In the genomic region with DNA sequence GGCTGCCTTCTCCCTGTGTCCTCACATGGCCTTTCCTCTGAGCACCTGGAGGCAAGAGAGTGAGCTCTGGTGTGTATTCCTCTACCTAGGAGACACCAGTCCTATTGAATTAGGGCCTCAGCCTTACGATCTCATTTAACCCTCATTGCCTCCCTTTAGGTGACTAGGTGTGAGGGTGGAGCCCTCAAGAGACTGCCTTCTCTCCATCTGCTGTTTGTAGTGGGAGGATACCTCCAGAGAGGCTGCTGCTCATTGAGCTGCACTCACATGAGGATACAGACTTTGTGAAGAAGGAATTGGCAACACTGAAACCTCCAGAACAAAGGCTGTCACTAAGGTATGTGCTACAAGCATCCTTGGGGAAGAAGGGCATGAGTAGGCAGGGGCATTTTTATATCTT, we compare ENCODE assay signal across 1 cellular context.
TF ChIP-seq lines count a peak whose summit lies in the region.

A gene with protein sequence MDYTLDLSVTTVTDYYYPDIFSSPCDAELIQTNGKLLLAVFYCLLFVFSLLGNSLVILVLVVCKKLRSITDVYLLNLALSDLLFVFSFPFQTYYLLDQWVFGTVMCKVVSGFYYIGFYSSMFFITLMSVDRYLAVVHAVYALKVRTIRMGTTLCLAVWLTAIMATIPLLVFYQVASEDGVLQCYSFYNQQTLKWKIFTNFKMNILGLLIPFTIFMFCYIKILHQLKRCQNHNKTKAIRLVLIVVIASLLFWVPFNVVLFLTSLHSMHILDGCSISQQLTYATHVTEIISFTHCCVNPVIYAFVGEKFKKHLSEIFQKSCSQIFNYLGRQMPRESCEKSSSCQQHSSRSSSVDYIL (plus strand): TSS at position 217 of the 400 bp plus-strand sequence. CDS start 2,623 bp downstream, outside the sequence.

TF ChIP-seq in GM23338, 12 proteins besides CTCF, POLR2A, EP300 and RAD21 (continued from another document):
- TF ChIP-seq, protein P1, sequence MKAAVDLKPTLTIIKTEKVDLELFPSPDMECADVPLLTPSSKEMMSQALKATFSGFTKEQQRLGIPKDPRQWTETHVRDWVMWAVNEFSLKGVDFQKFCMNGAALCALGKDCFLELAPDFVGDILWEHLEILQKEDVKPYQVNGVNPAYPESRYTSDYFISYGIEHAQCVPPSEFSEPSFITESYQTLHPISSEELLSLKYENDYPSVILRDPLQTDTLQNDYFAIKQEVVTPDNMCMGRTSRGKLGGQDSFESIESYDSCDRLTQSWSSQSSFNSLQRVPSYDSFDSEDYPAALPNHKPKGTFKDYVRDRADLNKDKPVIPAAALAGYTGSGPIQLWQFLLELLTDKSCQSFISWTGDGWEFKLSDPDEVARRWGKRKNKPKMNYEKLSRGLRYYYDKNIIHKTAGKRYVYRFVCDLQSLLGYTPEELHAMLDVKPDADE (IDR thresholded peaks at IDR 0.05) = no peak
- TF ChIP-seq NANOG (IDR thresholded peaks at IDR 0.05; ENCODE audit: borderline replicate concordance) = no peak
- TF ChIP-seq, protein P2, sequence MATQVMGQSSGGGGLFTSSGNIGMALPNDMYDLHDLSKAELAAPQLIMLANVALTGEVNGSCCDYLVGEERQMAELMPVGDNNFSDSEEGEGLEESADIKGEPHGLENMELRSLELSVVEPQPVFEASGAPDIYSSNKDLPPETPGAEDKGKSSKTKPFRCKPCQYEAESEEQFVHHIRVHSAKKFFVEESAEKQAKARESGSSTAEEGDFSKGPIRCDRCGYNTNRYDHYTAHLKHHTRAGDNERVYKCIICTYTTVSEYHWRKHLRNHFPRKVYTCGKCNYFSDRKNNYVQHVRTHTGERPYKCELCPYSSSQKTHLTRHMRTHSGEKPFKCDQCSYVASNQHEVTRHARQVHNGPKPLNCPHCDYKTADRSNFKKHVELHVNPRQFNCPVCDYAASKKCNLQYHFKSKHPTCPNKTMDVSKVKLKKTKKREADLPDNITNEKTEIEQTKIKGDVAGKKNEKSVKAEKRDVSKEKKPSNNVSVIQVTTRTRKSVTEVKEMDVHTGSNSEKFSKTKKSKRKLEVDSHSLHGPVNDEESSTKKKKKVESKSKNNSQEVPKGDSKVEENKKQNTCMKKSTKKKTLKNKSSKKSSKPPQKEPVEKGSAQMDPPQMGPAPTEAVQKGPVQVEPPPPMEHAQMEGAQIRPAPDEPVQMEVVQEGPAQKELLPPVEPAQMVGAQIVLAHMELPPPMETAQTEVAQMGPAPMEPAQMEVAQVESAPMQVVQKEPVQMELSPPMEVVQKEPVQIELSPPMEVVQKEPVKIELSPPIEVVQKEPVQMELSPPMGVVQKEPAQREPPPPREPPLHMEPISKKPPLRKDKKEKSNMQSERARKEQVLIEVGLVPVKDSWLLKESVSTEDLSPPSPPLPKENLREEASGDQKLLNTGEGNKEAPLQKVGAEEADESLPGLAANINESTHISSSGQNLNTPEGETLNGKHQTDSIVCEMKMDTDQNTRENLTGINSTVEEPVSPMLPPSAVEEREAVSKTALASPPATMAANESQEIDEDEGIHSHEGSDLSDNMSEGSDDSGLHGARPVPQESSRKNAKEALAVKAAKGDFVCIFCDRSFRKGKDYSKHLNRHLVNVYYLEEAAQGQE (IDR thresholded peaks at IDR 0.05; ENCODE audit: unreplicated experiment) = no peak
- no peak for TF ChIP-seq STAT1 (IDR thresholded peaks at IDR 0.05; ENCODE audit: unreplicated experiment)
- TF ChIP-seq CREB1 (CRISPR knock-in tag; IDR thresholded peaks at IDR 0.05; ENCODE audit: low read depth) = no peak
- TF ChIP-seq, protein P3, sequence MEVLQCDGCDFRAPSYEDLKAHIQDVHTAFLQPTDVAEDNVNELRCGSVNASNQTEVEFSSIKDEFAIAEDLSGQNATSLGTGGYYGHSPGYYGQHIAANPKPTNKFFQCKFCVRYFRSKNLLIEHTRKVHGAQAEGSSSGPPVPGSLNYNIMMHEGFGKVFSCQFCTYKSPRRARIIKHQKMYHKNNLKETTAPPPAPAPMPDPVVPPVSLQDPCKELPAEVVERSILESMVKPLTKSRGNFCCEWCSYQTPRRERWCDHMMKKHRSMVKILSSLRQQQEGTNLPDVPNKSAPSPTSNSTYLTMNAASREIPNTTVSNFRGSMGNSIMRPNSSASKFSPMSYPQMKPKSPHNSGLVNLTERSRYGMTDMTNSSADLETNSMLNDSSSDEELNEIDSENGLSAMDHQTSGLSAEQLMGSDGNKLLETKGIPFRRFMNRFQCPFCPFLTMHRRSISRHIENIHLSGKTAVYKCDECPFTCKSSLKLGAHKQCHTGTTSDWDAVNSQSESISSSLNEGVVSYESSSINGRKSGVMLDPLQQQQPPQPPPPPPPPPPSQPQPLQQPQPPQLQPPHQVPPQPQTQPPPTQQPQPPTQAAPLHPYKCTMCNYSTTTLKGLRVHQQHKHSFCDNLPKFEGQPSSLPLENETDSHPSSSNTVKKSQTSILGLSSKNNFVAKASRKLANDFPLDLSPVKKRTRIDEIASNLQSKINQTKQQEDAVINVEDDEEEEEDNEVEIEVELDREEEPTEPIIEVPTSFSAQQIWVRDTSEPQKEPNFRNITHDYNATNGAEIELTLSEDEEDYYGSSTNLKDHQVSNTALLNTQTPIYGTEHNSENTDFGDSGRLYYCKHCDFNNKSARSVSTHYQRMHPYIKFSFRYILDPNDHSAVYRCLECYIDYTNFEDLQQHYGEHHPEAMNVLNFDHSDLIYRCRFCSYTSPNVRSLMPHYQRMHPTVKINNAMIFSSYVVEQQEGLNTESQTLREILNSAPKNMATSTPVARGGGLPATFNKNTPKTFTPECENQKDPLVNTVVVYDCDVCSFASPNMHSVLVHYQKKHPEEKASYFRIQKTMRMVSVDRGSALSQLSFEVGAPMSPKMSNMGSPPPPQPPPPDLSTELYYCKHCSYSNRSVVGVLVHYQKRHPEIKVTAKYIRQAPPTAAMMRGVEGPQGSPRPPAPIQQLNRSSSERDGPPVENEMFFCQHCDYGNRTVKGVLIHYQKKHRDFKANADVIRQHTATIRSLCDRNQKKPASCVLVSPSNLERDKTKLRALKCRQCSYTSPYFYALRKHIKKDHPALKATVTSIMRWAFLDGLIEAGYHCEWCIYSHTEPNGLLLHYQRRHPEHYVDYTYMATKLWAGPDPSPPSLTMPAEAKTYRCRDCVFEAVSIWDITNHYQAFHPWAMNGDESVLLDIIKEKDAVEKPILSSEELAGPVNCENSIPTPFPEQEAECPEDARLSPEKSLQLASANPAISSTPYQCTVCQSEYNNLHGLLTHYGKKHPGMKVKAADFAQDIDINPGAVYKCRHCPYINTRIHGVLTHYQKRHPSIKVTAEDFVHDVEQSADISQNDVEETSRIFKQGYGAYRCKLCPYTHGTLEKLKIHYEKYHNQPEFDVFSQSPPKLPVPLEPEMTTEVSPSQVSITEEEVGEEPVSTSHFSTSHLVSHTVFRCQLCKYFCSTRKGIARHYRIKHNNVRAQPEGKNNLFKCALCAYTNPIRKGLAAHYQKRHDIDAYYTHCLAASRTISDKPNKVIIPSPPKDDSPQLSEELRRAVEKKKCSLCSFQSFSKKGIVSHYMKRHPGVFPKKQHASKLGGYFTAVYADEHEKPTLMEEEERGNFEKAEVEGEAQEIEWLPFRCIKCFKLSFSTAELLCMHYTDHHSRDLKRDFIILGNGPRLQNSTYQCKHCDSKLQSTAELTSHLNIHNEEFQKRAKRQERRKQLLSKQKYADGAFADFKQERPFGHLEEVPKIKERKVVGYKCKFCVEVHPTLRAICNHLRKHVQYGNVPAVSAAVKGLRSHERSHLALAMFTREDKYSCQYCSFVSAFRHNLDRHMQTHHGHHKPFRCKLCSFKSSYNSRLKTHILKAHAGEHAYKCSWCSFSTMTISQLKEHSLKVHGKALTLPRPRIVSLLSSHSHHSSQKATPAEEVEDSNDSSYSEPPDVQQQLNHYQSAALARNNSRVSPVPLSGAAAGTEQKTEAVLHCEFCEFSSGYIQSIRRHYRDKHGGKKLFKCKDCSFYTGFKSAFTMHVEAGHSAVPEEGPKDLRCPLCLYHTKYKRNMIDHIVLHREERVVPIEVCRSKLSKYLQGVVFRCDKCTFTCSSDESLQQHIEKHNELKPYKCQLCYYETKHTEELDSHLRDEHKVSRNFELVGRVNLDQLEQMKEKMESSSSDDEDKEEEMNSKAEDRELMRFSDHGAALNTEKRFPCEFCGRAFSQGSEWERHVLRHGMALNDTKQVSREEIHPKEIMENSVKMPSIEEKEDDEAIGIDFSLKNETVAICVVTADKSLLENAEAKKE (CRISPR knock-in tag; IDR thresholded peaks at IDR 0.05) = no peak
